ENCODE assay signal across 12 cellular contexts in the genomic region with DNA sequence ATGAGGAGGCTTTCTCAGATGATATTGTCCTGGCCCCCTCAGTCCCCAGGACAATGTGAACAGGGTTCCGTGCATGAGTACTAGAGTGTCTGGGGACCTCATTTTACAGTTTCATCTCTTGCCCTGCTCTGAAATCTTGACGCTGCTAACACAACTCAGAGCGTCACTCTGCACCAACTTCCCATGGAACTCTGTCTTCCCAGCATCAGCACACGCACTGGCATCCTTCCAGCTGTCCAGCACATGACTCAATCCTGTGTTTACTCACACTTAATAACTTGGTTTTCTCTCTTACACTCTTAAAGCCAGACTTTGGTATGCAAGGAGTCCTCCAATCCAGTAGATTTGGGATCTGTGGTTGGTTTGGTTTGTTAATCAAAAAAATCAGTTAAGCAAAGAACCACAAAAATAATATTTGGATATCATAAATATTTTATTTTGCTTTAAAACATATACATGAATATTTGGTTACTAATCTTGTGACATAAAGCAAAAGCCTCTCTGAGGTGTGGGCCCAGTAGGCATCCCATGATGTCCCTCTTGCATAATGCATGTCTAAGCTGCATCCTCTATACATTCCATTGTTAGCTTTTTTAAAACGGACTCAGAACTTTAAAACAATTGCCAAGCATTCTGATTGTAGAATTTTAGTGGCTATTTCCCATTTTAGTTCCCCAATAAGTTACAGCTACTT.
DNase-seq lines count a peak whose midpoint lies in the region; ATAC-seq and TF ChIP-seq lines count a peak whose summit lies in the region.
"Had no signal": no experiment of that assay in that cellular context is flagged by ENCODE, and none has a peak within 500 bp of the region (broad histone marks: within the 10 kb centered on the region; RNA-seq: fewer than 3 reads in every experiment).

No MANE protein-coding gene starts in this region.

- peak in 3 of 4 donors; percentile 32 to 58 (median 58) for ATAC-seq in psoas muscle
- no peak for ATAC-seq in HG02970 (IDR thresholded peaks at IDR 0.05; ENCODE audit: low FRiP score, unreplicated experiment)

- H3K36me3 ChIP-seq in BE2C (no peaks in the 10 kb centered on the region), psoas muscle (ENCODE audit: insufficient read depth in 1 of 2, low read depth in 1 of 2) (no peaks in the 10 kb centered on the region)
- H3K36me3 ChIP-seq: sigmoid colon had no signal

- peak; percentile 39 for DNase-seq in BE2C
- DNase-seq in SK-MEL-5 (ENCODE audit: low read depth, low spot score) = peak; percentile 10
- peak; percentile 1 for DNase-seq in glomerular endothelial cell (ENCODE audit: extremely low read depth, low read depth, low spot score)
- peak; percentile 64 to 77 for DNase-seq in psoas muscle
- DNase-seq in COLO829 (ENCODE audit: low spot score) = no peak
- no peak for DNase-seq in GM10248 (ENCODE audit: extremely low spot score)
- DNase-seq in NCI-H2107 (lab: John Stamatoyannopoulos, UW) = no peak
- DNase-seq: activated T-cell treated with anti-CD3 and anti-CD28 coated beads, Interleukin-2, amount 50 U/mL, for 1 hour; NCI-H1092; sigmoid colon; T-helper 9 cell had no signal

- POLR2A ChIA-PET in GM10248 (lab: Yijun Ruan, JAX) = no interaction called here

- H3K27me3 ChIP-seq in BE2C = peaks cover under 1% of the 10 kb centered on the region; the same call in 1 of the 2 replicates
- no peaks in the 10 kb centered on the region for H3K27me3 ChIP-seq in psoas muscle (ENCODE audit: insufficient read depth in 3 of 3, low read length in 2 of 3)
- H3K27me3 ChIP-seq: sigmoid colon had no signal

- TF ChIP-seq CTCF in BE2C (IDR thresholded peaks at IDR 0.05; ENCODE audit: low read depth, low read length) (no peak), psoas muscle (IDR thresholded peaks at IDR 0.05) (no peak), GM10248 (IDR thresholded peaks at IDR 0.05; ENCODE audit: control extremely low read depth, extremely low read depth, low read depth, missing control alignments) (no peak)

- no peaks in the 10 kb centered on the region for H3K9me3 ChIP-seq in BE2C
- no peaks in the 10 kb centered on the region for H3K9me3 ChIP-seq in psoas muscle
- H3K9me3 ChIP-seq: sigmoid colon had no signal

- WGBS in psoas muscle, 3 donors = 16 to 20% (median 17%) methylated on average over 5 of the region's 5 CpGs

- no peak overlapping the region for H3K27ac ChIP-seq in psoas muscle

- CTCF ChIA-PET in GM10248 (lab: Yijun Ruan, JAX) = interaction anchor here (1.0 to 1.8 kb wide), 2 partner anchors 10 to 57 kb away, joined by 3 to 5 read pairs; no protein-coding TSS in a partner anchor

- H3K4me1 ChIP-seq in BE2C = no peaks in the 10 kb centered on the region
- H3K4me1 ChIP-seq in psoas muscle = no peaks in the 10 kb centered on the region

- in situ Hi-C loops in SK-MEL-5 (cut with HindIII; ENCODE audit: low pct_unique_long_range_greater_than_20kb, low sequenced_read_pairs) = no loop called here

- H3K4me3 ChIP-seq in BE2C (ENCODE audit: low read depth, low read length) (no peak overlapping the region), psoas muscle (no peak overlapping the region)
- H3K4me3 ChIP-seq: sigmoid colon had no signal

- intact Hi-C loops in psoas muscle (cut with DNase I) = no loop called here

Comparison
In these comparisons a context has a peak if more than half of its experiments do, and no peak if none do; other contexts are left out.
1. DNase-seq: peak in BE2C (single experiment), SK-MEL-5 (single experiment), glomerular endothelial cell (single experiment) and psoas muscle (2 of 2); none in COLO829 (single experiment), GM10248 (single experiment) and NCI-H2107 (single experiment).